10 cellular contexts compared by ENCODE assay signal in genomic region chr5:140882591-140882899, GRCh38. TPM values are rescaled to one million over a fixed set of nuclear protein-coding genes. Genes with fewer than 3 reads are reported as not detected.
DNase-seq lines count a peak whose midpoint lies in the region; ATAC-seq and TF ChIP-seq lines count a peak whose summit lies in the region.
"Had no signal": no experiment of that assay in that cellular context is flagged by ENCODE, and none has a peak within 500 bp of the region (broad histone marks: within the 10 kb centered on the region; RNA-seq: fewer than 3 reads in every experiment).

No MANE protein-coding gene starts in this region.

- ATAC-seq in HG02759 (IDR thresholded peaks at IDR 0.05; ENCODE audit: unreplicated experiment) (no peak), left ventricle myocardium superior (no peak)

- no TSS peak for BruUV-seq in Calu3 (replicated peaks; lab: Mats Ljungman, UMichigan)

- H3K27ac ChIP-seq in mesodermal cell (ENCODE audit: low read depth, low read length, severe bottlenecking) = no peak overlapping the region

- peak; percentile 46 for DNase-seq in Calu3
- peak; percentile 1 for DNase-seq in LNCaP clone FGC (ENCODE audit: low read depth)
- DNase-seq in cerebellar cortex (ENCODE audit: low spot score) = peak; percentile 13
- DNase-seq in GM20000 (ENCODE audit: low spot score) = no peak
- DNase-seq in left ventricle myocardium superior = no peak
- no peak for DNase-seq in CD1c-positive myeloid dendritic cell (ENCODE audit: extremely low spot score)
- DNase-seq: activated B cell treated with CpG ODN at 0.5 μM for 24 hours, NCI-H187 had no signal

- no peaks in the 10 kb centered on the region for H3K4me1 Mint-ChIP-seq in Calu3 (ENCODE audit: low read depth, unreplicated experiment)
- H3K4me1 Mint-ChIP-seq: activated B cell treated with CpG ODN at 0.5 μM for 24 hours had no signal

- H3K36me3 Mint-ChIP-seq in Calu3 (ENCODE audit: insufficient read depth, unreplicated experiment) = no peaks in the 10 kb centered on the region

- intact Hi-C loops in Calu3 (cut with micrococcal nuclease; ENCODE audit: unreplicated experiment) = loop anchor here (1.0 to 2.0 kb wide), 3 partner anchors 44 to 159 kb away; partner anchors contain the start of genes PCDHA4 and PCDHAC1
- intact Hi-C loops in left ventricle myocardium superior (cut with micrococcal nuclease) = no loop called here

- H3K9me3 ChIP-seq in mesodermal cell (ENCODE audit: control insufficient read depth, low read length) = no peaks in the 10 kb centered on the region

- 60 to 64% methylated on average over 11 to 12 of the region's 12 CpGs for WGBS in mesodermal cell (ENCODE audit: insufficient coverage in 2 of 2), 2 experiments

- peaks cover 5% of the 10 kb centered on the region for H3K9me3 Mint-ChIP-seq in Calu3 (ENCODE audit: low read depth, unreplicated experiment)

- peak overlapping the region; percentile 42 for H3K4me3 Mint-ChIP-seq in Calu3 (ENCODE audit: low read depth, unreplicated experiment)
- H3K4me3 Mint-ChIP-seq: activated B cell treated with CpG ODN at 0.5 μM for 24 hours had no signal

- CTCF ChIA-PET in Calu3 (lab: Charles Lee) = interaction anchor here (1.2 to 1.6 kb wide), 2 partner anchors 84 to 158 kb away, joined by 3 to 7 read pairs; partner anchors contain the start of gene PCDHAC2

- peaks cover 18% of the 10 kb centered on the region for H3K36me3 ChIP-seq in mesodermal cell (ENCODE audit: control insufficient read depth, insufficient read depth, low read length)

- H3K4me3 ChIP-seq in LNCaP clone FGC (ENCODE audit: low read depth, low read length) (no peak overlapping the region), mesodermal cell (ENCODE audit: extremely low read depth, insufficient read depth, low read length, poor library complexity, severe bottlenecking) (peak overlapping the region; percentile 17)

- no peaks in the 10 kb centered on the region for H3K27me3 Mint-ChIP-seq in Calu3 (ENCODE audit: unreplicated experiment)

- H3K4me1 ChIP-seq in mesodermal cell (ENCODE audit: control insufficient read depth, insufficient read depth, low read length, poor library complexity, severe bottlenecking) = no peaks in the 10 kb centered on the region

- H3K27ac Mint-ChIP-seq in Calu3 (ENCODE audit: unreplicated experiment) = no peak overlapping the region
- H3K27ac Mint-ChIP-seq: activated B cell treated with CpG ODN at 0.5 μM for 24 hours had no signal

- no peak for TF ChIP-seq CTCF in Calu3 (IDR thresholded peaks at IDR 0.05; ENCODE audit: unreplicated experiment)
- peak; percentile 59 for TF ChIP-seq CTCF in LNCaP clone FGC (IDR thresholded peaks at IDR 0.05; ENCODE audit: control insufficient read depth, extremely low read depth, insufficient read depth)
- TF ChIP-seq CTCF in GM20000 (IDR thresholded peaks at IDR 0.05; ENCODE audit: extremely low read depth, missing control alignments) = no peak

RNA-seq across cellular contexts. Expression of gene PCDHA13, which starts 0.6 kb away (rescaled TPM):
- total RNA-seq in Calu3 (2022) = 2.0 and 2.3 TPM in 2 replicates
- polyA plus RNA-seq in mesodermal cell (2013, experiment 1 of 2) = 0.48 TPM
- polyA plus RNA-seq in mesodermal cell (2013, experiment 2 of 2) = 0.56 TPM
- total RNA-seq in left ventricle myocardium superior = 0.10 TPM
- total RNA-seq: activated B cell treated with CpG ODN at 0.5 μM for 24 hours had no signal

RNA-seq across cellular contexts. Expression of gene PCDHA12, which starts 7.4 kb away (rescaled TPM):
- 0.64 and 0.78 TPM in 2 replicates for total RNA-seq in Calu3 (2022)
- polyA plus RNA-seq in mesodermal cell (2013, experiment 1 of 2) = 3.4 TPM
- polyA plus RNA-seq in mesodermal cell (2013, experiment 2 of 2) = 2.1 TPM
- total RNA-seq in left ventricle myocardium superior = not detected
- total RNA-seq: activated B cell treated with CpG ODN at 0.5 μM for 24 hours had no signal

RNA-seq across cellular contexts. Expression of gene PCDHA11, which starts 13.8 kb away (rescaled TPM):
- total RNA-seq in Calu3 (2022) (0.64 and 1.3 TPM in 2 replicates), left ventricle myocardium superior (not detected)
- 7.4 TPM for polyA plus RNA-seq in mesodermal cell (2013, experiment 1 of 2)
- 6.3 TPM for polyA plus RNA-seq in mesodermal cell (2013, experiment 2 of 2)
- total RNA-seq: activated B cell treated with CpG ODN at 0.5 μM for 24 hours had no signal

RNA-seq across cellular contexts. Expression of gene PCDHA10, which starts 26.8 kb away (rescaled TPM):
- total RNA-seq in Calu3 (2022) = 0.78 and 0.91 TPM in 2 replicates
- 0.41 TPM for polyA plus RNA-seq in mesodermal cell (2013, experiment 1 of 2)
- polyA plus RNA-seq in mesodermal cell (2013, experiment 2 of 2) = 0.46 TPM
- 0.15 TPM for total RNA-seq in left ventricle myocardium superior
- total RNA-seq: activated B cell treated with CpG ODN at 0.5 μM for 24 hours had no signal

RNA-seq across cellular contexts. Expression of gene PCDHA9, which starts 34.4 kb away (rescaled TPM):
- total RNA-seq in Calu3 (2022) (0.59 and 0.66 TPM in 2 replicates), left ventricle myocardium superior (not detected)
- 0.22 TPM for polyA plus RNA-seq in mesodermal cell (2013, experiment 1 of 2)
- polyA plus RNA-seq in mesodermal cell (2013, experiment 2 of 2) = 0.20 TPM
- total RNA-seq: activated B cell treated with CpG ODN at 0.5 μM for 24 hours had no signal

Comparison
In these comparisons a context has a peak if more than half of its experiments do, and no peak if none do; other contexts are left out.
1. DNase-seq: peak in Calu3 (single experiment), LNCaP clone FGC (single experiment) and cerebellar cortex (single experiment); none in GM20000 (single experiment), left ventricle myocardium superior (single experiment) and CD1c-positive myeloid dendritic cell (single experiment).